ENCODE assay signal across 8 cellular contexts in genomic region chr1:145015744-145016489, GRCh38.
DNase-seq lines count a peak whose midpoint lies in the region; ATAC-seq and TF ChIP-seq lines count a peak whose summit lies in the region.
"Not testable (repeated sequence)": the region's sequence is repeated elsewhere in the genome, so short reads cannot be mapped to it uniquely, and the experiment has no call there.

No MANE protein-coding gene starts in this region.

- not testable (repeated sequence) for H3K27ac ChIP-seq in KMS-11, heart right ventricle

- H3K4me1 ChIP-seq in KMS-11 (ENCODE audit: low read depth, poor library complexity, severe bottlenecking), result peaks cover 17% of the 10 kb centered on the region
- H3K4me1 ChIP-seq in heart right ventricle, result not testable (repeated sequence)

- H4K20me1 ChIP-seq in KMS-11 (ENCODE audit: insufficient read depth), result not testable (repeated sequence)

- H3K27me3 Mint-ChIP-seq in activated T-helper 1 cell treated with anti-CD3 and anti-CD28 coated beads, Interleukin-12 subunit alpha, Interleukin-12 subunit beta, Interleukin-2, Interleukin-4 antibody, amounts not matched to agents 30 ng/mL and 10 ng/mL and 1 ng/mL, durations not matched to agents 14 hours and 24 hours and 36 hours (ENCODE audit: insufficient read depth), result not testable (repeated sequence)

- peaks cover 10% of the 10 kb centered on the region for H3K4me1 Mint-ChIP-seq in activated T-helper 1 cell treated with anti-CD3 and anti-CD28 coated beads, Interleukin-12 subunit alpha, Interleukin-12 subunit beta, Interleukin-2, Interleukin-4 antibody, amounts not matched to agents 30 ng/mL and 10 ng/mL and 1 ng/mL, durations not matched to agents 14 hours and 24 hours and 36 hours (ENCODE audit: low read depth)
- peaks cover 11% of the 10 kb centered on the region for H3K4me1 Mint-ChIP-seq in stimulated activated effector memory CD8-positive, alpha-beta T cell treated with anti-CD3 and anti-CD28 coated beads, Interleukin-12 subunit alpha, Interleukin-12 subunit beta, amount 100 ng/mL, for 72 hours

- DNase-seq in activated T-helper 1 cell treated with anti-CD3 and anti-CD28 coated beads, Interleukin-12 subunit alpha, Interleukin-12 subunit beta, Interleukin-2, Interleukin-4 antibody, amounts not matched to agents 30 ng/mL and 10 ng/mL and 1 ng/mL, durations not matched to agents 14 hours and 24 hours and 36 hours (ENCODE audit: low spot score); heart right ventricle; stimulated activated effector memory CD8-positive, alpha-beta T cell treated with anti-CD3 and anti-CD28 coated beads, Interleukin-12 subunit alpha, Interleukin-12 subunit beta, amount 100 ng/mL, for 72 hours (ENCODE audit: low spot score in 2 of 2): not testable (repeated sequence)

- H3K27ac Mint-ChIP-seq in activated T-helper 1 cell treated with anti-CD3 and anti-CD28 coated beads, Interleukin-12 subunit alpha, Interleukin-12 subunit beta, Interleukin-2, Interleukin-4 antibody, amounts not matched to agents 30 ng/mL and 10 ng/mL and 1 ng/mL, durations not matched to agents 14 hours and 24 hours and 36 hours, result peak overlapping the region; percentile 61
- not testable (repeated sequence) for H3K27ac Mint-ChIP-seq in stimulated activated effector memory CD8-positive, alpha-beta T cell treated with anti-CD3 and anti-CD28 coated beads, Interleukin-12 subunit alpha, Interleukin-12 subunit beta, amount 100 ng/mL, for 72 hours

- not testable (repeated sequence) for H3K4me3 Mint-ChIP-seq in activated T-helper 1 cell treated with anti-CD3 and anti-CD28 coated beads, Interleukin-12 subunit alpha, Interleukin-12 subunit beta, Interleukin-2, Interleukin-4 antibody, amounts not matched to agents 30 ng/mL and 10 ng/mL and 1 ng/mL, durations not matched to agents 14 hours and 24 hours and 36 hours; stimulated activated effector memory CD8-positive, alpha-beta T cell treated with anti-CD3 and anti-CD28 coated beads, Interleukin-12 subunit alpha, Interleukin-12 subunit beta, amount 100 ng/mL, for 72 hours

- peak; percentile 59 for ATAC-seq in GM18498 (IDR thresholded peaks at IDR 0.05; ENCODE audit: unreplicated experiment)
- ATAC-seq in GM19438 (IDR thresholded peaks at IDR 0.05; ENCODE audit: low read depth, unreplicated experiment), result peak; percentile 65
- peak; percentile 61 for ATAC-seq in HG02588 (IDR thresholded peaks at IDR 0.05; ENCODE audit: unreplicated experiment)
- ATAC-seq in HG03095 (IDR thresholded peaks at IDR 0.05; ENCODE audit: unreplicated experiment), result peak; percentile 62
- ATAC-seq in heart right ventricle, result peak in 6 of 8 donors; percentile 40 to 85 (median 56)
- peak; percentile 96 for ATAC-seq in stimulated activated effector memory CD8-positive, alpha-beta T cell treated with anti-CD3 and anti-CD28 coated beads, Interleukin-12 subunit alpha, Interleukin-12 subunit beta, amount 100 ng/mL, for 72 hours

- H3K36me3 Mint-ChIP-seq in activated T-helper 1 cell treated with anti-CD3 and anti-CD28 coated beads, Interleukin-12 subunit alpha, Interleukin-12 subunit beta, Interleukin-2, Interleukin-4 antibody, amounts not matched to agents 30 ng/mL and 10 ng/mL and 1 ng/mL, durations not matched to agents 14 hours and 24 hours and 36 hours (ENCODE audit: low read depth); stimulated activated effector memory CD8-positive, alpha-beta T cell treated with anti-CD3 and anti-CD28 coated beads, Interleukin-12 subunit alpha, Interleukin-12 subunit beta, amount 100 ng/mL, for 72 hours: not testable (repeated sequence)

- not testable (repeated sequence) for TF ChIP-seq CTCF in KMS-11 (conservative IDR thresholded peaks at IDR 0.05; ENCODE audit: low read depth, low read length); heart right ventricle (IDR thresholded peaks at IDR 0.05)

- not testable (repeated sequence) for H3K27me3 ChIP-seq in KMS-11 (ENCODE audit: insufficient read depth, low read depth); heart right ventricle

- H3K9ac ChIP-seq in KMS-11, result not testable (repeated sequence)

- H3K9me3 ChIP-seq in heart right ventricle, result not testable (repeated sequence)

- not testable (repeated sequence) for H3K36me3 ChIP-seq in KMS-11 (ENCODE audit: insufficient read depth); heart right ventricle

- H3K79me2 ChIP-seq in KMS-11 (ENCODE audit: insufficient read depth, low read depth), result not testable (repeated sequence)

- no CpG with 5 or more reads among the region's 2 CpGs for WGBS in heart right ventricle, 2 donors

- not testable (repeated sequence) for H2AFZ ChIP-seq in KMS-11 (ENCODE audit: low read depth)

- not testable (repeated sequence) for H3K4me3 ChIP-seq in KMS-11 (IDR thresholded peaks at IDR 0.05; ENCODE audit: insufficient read depth, low read depth, low read length); heart right ventricle

- peak overlapping the region; percentile 41; the same call in 1 of the 2 replicates for H3K4me2 ChIP-seq in KMS-11

- H3K9me3 Mint-ChIP-seq in activated T-helper 1 cell treated with anti-CD3 and anti-CD28 coated beads, Interleukin-12 subunit alpha, Interleukin-12 subunit beta, Interleukin-2, Interleukin-4 antibody, amounts not matched to agents 30 ng/mL and 10 ng/mL and 1 ng/mL, durations not matched to agents 14 hours and 24 hours and 36 hours; stimulated activated effector memory CD8-positive, alpha-beta T cell treated with anti-CD3 and anti-CD28 coated beads, Interleukin-12 subunit alpha, Interleukin-12 subunit beta, amount 100 ng/mL, for 72 hours: not testable (repeated sequence)

- intact Hi-C loops in activated T-helper 1 cell treated with anti-CD3 and anti-CD28 coated beads, Interleukin-12 subunit alpha, Interleukin-12 subunit beta, Interleukin-2, Interleukin-4 antibody, amounts not matched to agents 30 ng/mL and 10 ng/mL and 1 ng/mL, durations not matched to agents 14 hours and 24 hours and 36 hours (cut with micrococcal nuclease); heart right ventricle (cut with DNase I): not testable (repeated sequence)
